8 cellular contexts compared by ENCODE assay signal in the genomic region with DNA sequence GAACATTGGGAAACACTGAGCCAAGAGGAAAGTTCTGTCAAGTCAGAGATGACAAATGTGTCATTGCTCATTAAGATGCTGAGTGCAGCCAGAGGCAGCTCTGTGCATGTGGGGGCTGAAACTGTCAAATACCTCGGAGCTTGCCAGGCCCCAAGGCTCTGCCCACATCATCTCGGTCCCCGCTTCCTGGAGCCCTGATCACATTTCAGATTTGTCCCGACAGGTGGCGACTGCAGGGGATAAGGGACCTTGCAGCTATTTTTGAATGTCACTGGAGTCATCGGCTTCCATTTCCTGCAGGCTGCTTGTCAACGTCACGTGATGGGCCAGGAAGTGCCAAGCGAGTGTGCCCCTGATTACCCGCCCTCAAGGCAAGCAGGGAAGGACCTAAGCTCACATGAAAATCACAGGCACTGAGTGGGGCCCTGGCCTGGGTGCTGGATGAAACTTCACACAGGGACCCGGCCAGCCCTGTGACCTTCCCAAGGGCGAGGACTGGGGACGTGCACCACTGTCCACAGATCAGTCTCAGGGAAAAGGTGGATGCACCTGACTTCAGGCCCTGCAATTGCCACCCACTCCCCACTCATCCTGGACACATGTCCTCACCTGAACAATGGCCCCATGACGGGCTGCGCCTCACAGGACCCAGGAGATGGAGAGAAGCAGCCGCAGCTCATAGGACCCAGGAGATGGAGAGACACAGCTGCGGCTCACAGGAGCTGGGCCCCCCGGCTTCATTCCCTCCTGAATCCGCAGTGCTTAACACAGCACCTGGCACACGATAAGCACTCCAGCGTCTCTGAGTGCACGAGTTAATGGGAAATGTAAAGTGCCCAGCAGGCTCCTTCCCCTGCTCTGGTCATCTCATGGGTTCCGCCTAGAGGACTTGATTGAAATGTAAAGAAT.
A peak's percentile ranks its signal among the peaks of the same experiment; 100 is the strongest.
DNase-seq lines count a peak whose midpoint lies in the region; ATAC-seq and TF ChIP-seq lines count a peak whose summit lies in the region.

No MANE protein-coding gene starts in this region.

- DNase-seq in CD8-positive, alpha-beta memory T cell: peak; percentile 49 to 83 (median 74)
- DNase-seq in SHP77 treated with DMSO at 0.1 percent for 48 hours (lab: John Stamatoyannopoulos, UW) (peak; percentile 72), mucosa of gallbladder (ENCODE audit: low spot score) (peak; percentile 16), globus pallidus (ENCODE audit: low spot score) (no peak), foreskin keratinocyte (no peak)
- peak; percentile 88 for DNase-seq in activated naive CD4-positive, alpha-beta T cell treated with anti-CD3 and anti-CD28 coated beads, Interleukin-2, amount 10 ng/mL, durations not matched to agents 7 days and 5 days

- H3K9me3 Mint-ChIP-seq in CD8-positive, alpha-beta memory T cell: no peaks in the 10 kb centered on the region
- no peaks in the 10 kb centered on the region for H3K9me3 Mint-ChIP-seq in activated naive CD4-positive, alpha-beta T cell treated with anti-CD3 and anti-CD28 coated beads, Interleukin-2, amount 10 ng/mL, durations not matched to agents 7 days and 5 days
- no peaks in the 10 kb centered on the region for H3K9me3 Mint-ChIP-seq in stimulated activated memory B cell treated with anti-CD40 and anti-IgM and Interleukin-4, amounts not matched to agents 10 μg/mL and 1 μg/mL and 100 μg/mL, for 72 hours

- CTCF ChIA-PET in CD8-positive, alpha-beta memory T cell (lab: Charles Lee): interaction anchor here (0.7 to 10.2 kb wide), 12 partner anchors 8 to 114 kb away, joined by 3 to 125 read pairs (median 4); no protein-coding TSS in a partner anchor
- CTCF ChIA-PET in activated naive CD4-positive, alpha-beta T cell treated with anti-CD3 and anti-CD28 coated beads, Interleukin-2, amount 10 ng/mL, durations not matched to agents 7 days and 5 days (lab: Charles Lee): interaction anchor here (0.7 to 9.1 kb wide), 20 partner anchors 8 to 351 kb away, joined by 3 to 105 read pairs (median 4); a partner anchor contains a TSS

- no peaks in the 10 kb centered on the region for H3K27me3 ChIP-seq in CD8-positive, alpha-beta memory T cell (ENCODE audit: insufficient read depth, low read length, poor library complexity, severe bottlenecking)
- H3K27me3 ChIP-seq in foreskin keratinocyte: peaks cover 5% of the 10 kb centered on the region

- H3K27me3 Mint-ChIP-seq in CD8-positive, alpha-beta memory T cell: no peaks in the 10 kb centered on the region
- no peaks in the 10 kb centered on the region for H3K27me3 Mint-ChIP-seq in activated naive CD4-positive, alpha-beta T cell treated with anti-CD3 and anti-CD28 coated beads, Interleukin-2, amount 10 ng/mL, durations not matched to agents 7 days and 5 days
- no peaks in the 10 kb centered on the region for H3K27me3 Mint-ChIP-seq in stimulated activated memory B cell treated with anti-CD40 and anti-IgM and Interleukin-4, amounts not matched to agents 10 μg/mL and 1 μg/mL and 100 μg/mL, for 72 hours

- peaks cover 50% of the 10 kb centered on the region for H3K4me1 ChIP-seq in CD8-positive, alpha-beta memory T cell (ENCODE audit: insufficient read depth, low read length)
- H3K4me1 ChIP-seq in foreskin keratinocyte: no peaks in the 10 kb centered on the region

- H3K36me3 ChIP-seq in CD8-positive, alpha-beta memory T cell (ENCODE audit: insufficient read depth, low read length): peaks cover 37% of the 10 kb centered on the region

- H3K4me1 Mint-ChIP-seq in CD8-positive, alpha-beta memory T cell: peaks cover 54 to 59% (median 55%) of the 10 kb centered on the region in 3 donors
- H3K4me1 Mint-ChIP-seq in activated naive CD4-positive, alpha-beta T cell treated with anti-CD3 and anti-CD28 coated beads, Interleukin-2, amount 10 ng/mL, durations not matched to agents 7 days and 5 days: peaks cover 66% of the 10 kb centered on the region
- H3K4me1 Mint-ChIP-seq in stimulated activated memory B cell treated with anti-CD40 and anti-IgM and Interleukin-4, amounts not matched to agents 10 μg/mL and 1 μg/mL and 100 μg/mL, for 72 hours: peaks cover 8% of the 10 kb centered on the region

- peak; percentile 31 for ATAC-seq in stimulated activated memory B cell treated with anti-CD40 and anti-IgM and Interleukin-4, amounts not matched to agents 10 μg/mL and 1 μg/mL and 100 μg/mL, for 72 hours
- ATAC-seq in foreskin keratinocyte (no peak), HG02571 (IDR thresholded peaks at IDR 0.05; ENCODE audit: unreplicated experiment) (no peak)

- TF ChIP-seq CTCF in foreskin keratinocyte (conservative IDR thresholded peaks at IDR 0.05): no peak

- H3K9me3 ChIP-seq in CD8-positive, alpha-beta memory T cell (ENCODE audit: low read length): no peaks in the 10 kb centered on the region

- H3K4me3 Mint-ChIP-seq in CD8-positive, alpha-beta memory T cell: peak overlapping the region in 4 of 7 donors; percentile 25 to 53 (median 40)
- no peak overlapping the region for H3K4me3 Mint-ChIP-seq in activated naive CD4-positive, alpha-beta T cell treated with anti-CD3 and anti-CD28 coated beads, Interleukin-2, amount 10 ng/mL, durations not matched to agents 7 days and 5 days
- no peak overlapping the region for H3K4me3 Mint-ChIP-seq in stimulated activated memory B cell treated with anti-CD40 and anti-IgM and Interleukin-4, amounts not matched to agents 10 μg/mL and 1 μg/mL and 100 μg/mL, for 72 hours

- H3K4me3 ChIP-seq in CD8-positive, alpha-beta memory T cell (ENCODE audit: low read length): peak overlapping the region; percentile 11

- peak overlapping the region; percentile 13 to 86 (median 76) for H3K27ac Mint-ChIP-seq in CD8-positive, alpha-beta memory T cell
- peak overlapping the region; percentile 93 for H3K27ac Mint-ChIP-seq in activated naive CD4-positive, alpha-beta T cell treated with anti-CD3 and anti-CD28 coated beads, Interleukin-2, amount 10 ng/mL, durations not matched to agents 7 days and 5 days
- H3K27ac Mint-ChIP-seq in stimulated activated memory B cell treated with anti-CD40 and anti-IgM and Interleukin-4, amounts not matched to agents 10 μg/mL and 1 μg/mL and 100 μg/mL, for 72 hours: peak overlapping the region; percentile 53

- POLR2A ChIA-PET in CD8-positive, alpha-beta memory T cell (lab: Charles Lee): interaction anchor here (0.6 to 1.3 kb wide), 5 partner anchors 46 to 106 kb away, joined by 3 to 6 read pairs (median 3); no protein-coding TSS in a partner anchor

- no peak overlapping the region for H3K27ac ChIP-seq in CD8-positive, alpha-beta memory T cell (ENCODE audit: low read depth, low read length)
- no peak overlapping the region for H3K27ac ChIP-seq in foreskin keratinocyte

- H3K36me3 Mint-ChIP-seq in CD8-positive, alpha-beta memory T cell: peaks cover 7 to 88% (median 21%) of the 10 kb centered on the region in 3 donors
- peaks cover 73% of the 10 kb centered on the region for H3K36me3 Mint-ChIP-seq in activated naive CD4-positive, alpha-beta T cell treated with anti-CD3 and anti-CD28 coated beads, Interleukin-2, amount 10 ng/mL, durations not matched to agents 7 days and 5 days
- H3K36me3 Mint-ChIP-seq in stimulated activated memory B cell treated with anti-CD40 and anti-IgM and Interleukin-4, amounts not matched to agents 10 μg/mL and 1 μg/mL and 100 μg/mL, for 72 hours: peaks cover 75% of the 10 kb centered on the region

Comparison
In these comparisons a context has a peak if more than half of its experiments do, and no peak if none do; other contexts are left out.
1. DNase-seq: peak in CD8-positive, alpha-beta memory T cell (5 of 5), SHP77 treated with DMSO at 0.1 percent for 48 hours (single experiment), activated naive CD4-positive, alpha-beta T cell treated with anti-CD3 and anti-CD28 coated beads, Interleukin-2, amount 10 ng/mL, durations not matched to agents 7 days and 5 days (single experiment) and mucosa of gallbladder (single experiment); none in globus pallidus (single experiment) and foreskin keratinocyte (0 of 2).
2. H3K4me3 Mint-ChIP-seq: peak in CD8-positive, alpha-beta memory T cell (4 of 7); none in activated naive CD4-positive, alpha-beta T cell treated with anti-CD3 and anti-CD28 coated beads, Interleukin-2, amount 10 ng/mL, durations not matched to agents 7 days and 5 days (single experiment) and stimulated activated memory B cell treated with anti-CD40 and anti-IgM and Interleukin-4, amounts not matched to agents 10 μg/mL and 1 μg/mL and 100 μg/mL, for 72 hours (single experiment).
3. Peak in every context shown above with its lines, with median percentiles within 50 percentile points of each other: H3K27ac Mint-ChIP-seq.